18 cellular contexts compared by ENCODE assay signal in genomic region chr9:12185856-12186255, GRCh38.
"Had no signal": no experiment of that assay in that cellular context is flagged by ENCODE, and none has a peak within 500 bp of the region (broad histone marks: within the 10 kb centered on the region; RNA-seq: fewer than 3 reads in every experiment).

No MANE protein-coding gene starts in this region.

- H3K4me1 ChIP-seq: gastrocnemius medialis, heart left ventricle, left lung, tibial nerve, uterus had no signal

- H3K9me3 ChIP-seq: gastrocnemius medialis, heart left ventricle, left lung, tibial nerve, uterus had no signal

- H3K27ac ChIP-seq: cardiac muscle cell, gastrocnemius medialis, heart left ventricle, left lung, tibial nerve, uterus had no signal

- H3K36me3 ChIP-seq: cardiac muscle cell, gastrocnemius medialis, heart left ventricle, left lung, tibial nerve, uterus had no signal

- ATAC-seq: activated naive CD4-positive, alpha-beta T cell treated with anti-CD3 and anti-CD28 coated beads, Interleukin-2, amount 50 U/mL, for 72 hours; effector memory CD8-positive, alpha-beta T cell; gastrocnemius medialis; heart left ventricle; left lung had no signal

- H3K4me3 ChIP-seq: cardiac muscle cell, gastrocnemius medialis, heart left ventricle, left lung, tibial nerve, uterus had no signal

- H3K27me3 ChIP-seq: cardiac muscle cell, gastrocnemius medialis, heart left ventricle, left lung, tibial nerve had no signal

- DNase-seq: activated CD4-positive, alpha-beta T cell treated with anti-CD3 and anti-CD28 coated beads, Interleukin-2, amount 50 U/mL, for 4 hours; activated gamma-delta T cell treated with Interleukin-2 at 50 U/mL for 16 hours; dermis blood vessel endothelial cell; effector memory CD8-positive, alpha-beta T cell; gastrocnemius medialis; heart left ventricle; kidney; left lung; nephron progenitor cell; occipital lobe; posterior cingulate gyrus; retina; stimulated activated CD4-positive, alpha-beta T cell treated with anti-CD3 and anti-CD28 coated beads, Interleukin-2, amount 100 ng/mL, for 24 hours; T-helper 2 cell; uterus had no signal
